Comparison of ENCODE assay signal across 13 cellular contexts in the genomic region with DNA sequence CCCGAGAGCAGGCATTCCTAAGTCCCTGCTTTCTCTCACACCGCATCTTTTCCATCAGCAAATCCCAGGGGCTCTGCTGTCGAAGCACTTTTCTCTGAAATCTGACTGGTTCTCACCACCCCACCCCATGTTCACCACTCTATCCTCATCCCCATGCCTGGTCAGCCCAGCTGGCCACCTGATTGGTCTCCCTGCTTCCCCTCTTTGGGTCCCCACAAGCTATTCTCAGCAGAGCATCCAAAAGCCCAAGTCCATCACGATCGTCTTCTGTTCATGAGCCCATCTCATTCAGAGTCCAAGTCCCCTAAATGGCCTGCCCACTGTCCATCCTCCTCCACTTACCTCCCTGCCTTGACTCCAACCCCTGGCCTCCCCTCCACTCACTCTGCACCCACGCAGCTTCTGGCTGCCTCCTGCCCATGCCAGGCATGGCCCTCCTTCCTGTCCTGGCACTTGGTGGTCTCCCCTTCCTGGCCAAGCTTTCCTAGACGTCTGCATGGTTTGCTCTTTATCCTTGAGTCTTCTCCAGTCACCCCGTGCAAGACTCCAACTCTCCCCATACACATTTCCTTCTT. TPM values are rescaled to one million over a fixed set of nuclear protein-coding genes. Genes with fewer than 3 reads are reported as not detected.
DNase-seq lines count a peak whose midpoint lies in the region; ATAC-seq and TF ChIP-seq lines count a peak whose summit lies in the region.
"Had no signal": no experiment of that assay in that cellular context is flagged by ENCODE, and none has a peak within 500 bp of the region (broad histone marks: within the 10 kb centered on the region; RNA-seq: fewer than 3 reads in every experiment).

No MANE protein-coding gene starts in this region.

- CTCF ChIA-PET in IMR-90 (lab: Yijun Ruan, JAX), result no interaction called here

- H3K4me3 ChIP-seq in IMR-90 (ENCODE audit: insufficient read depth, low read depth, low read length) (no peak overlapping the region), skeletal muscle satellite cell (ENCODE audit: low read length) (no peak overlapping the region)

- peaks cover 3 to 13% of the 10 kb centered on the region in 2 experiments; a peak in 2 of 4 replicates for H3K79me1 ChIP-seq in IMR-90 (ENCODE audit: low read depth in 1 of 2, low read length in 2 of 2)

- H3K14ac ChIP-seq in IMR-90 (replicated peaks; ENCODE audit: low read depth, low read length), result no peak overlapping the region

- no peak overlapping the region for H2BK5ac ChIP-seq in IMR-90 (ENCODE audit: low read depth, low read length, poor library complexity, severe bottlenecking)

- H3K36me3 ChIP-seq in IMR-90 (ENCODE audit: control insufficient read depth, insufficient read depth, low read length) (0 out of 2 replicates have a peak, but pooled peaks cover 1% of the 10 kb centered on the region), skeletal muscle satellite cell (ENCODE audit: insufficient read depth, low read length) (no peaks in the 10 kb centered on the region)
- H3K36me3 ChIP-seq: breast epithelium had no signal

- H2BK15ac ChIP-seq in IMR-90 (ENCODE audit: low read depth, low read length), result no peak overlapping the region

- H2BK20ac ChIP-seq in IMR-90 (ENCODE audit: low read depth, low read length), result no peak overlapping the region

- TF ChIP-seq POLR2A in IMR-90 (IDR thresholded peaks at IDR 0.05; ENCODE audit: low read depth, low read length), result no peak

- peaks cover 16% of the 10 kb centered on the region for H4K20me1 ChIP-seq in IMR-90 (ENCODE audit: insufficient read depth, low read length)

- no peak overlapping the region for H4K91ac ChIP-seq in IMR-90 (ENCODE audit: insufficient read depth, low read depth, low read length)

- no peak overlapping the region for H3K27ac ChIP-seq in IMR-90 (ENCODE audit: insufficient read depth, low read length)

- POLR2A ChIA-PET in IMR-90 (lab: Charles Lee; ENCODE audit: unreplicated experiment), result no interaction called here

- H3K23ac ChIP-seq in IMR-90 (ENCODE audit: low read depth, low read length), result no peak overlapping the region

- peaks cover 42% of the 10 kb centered on the region for H3K4me1 Mint-ChIP-seq in activated T-cell treated with anti-CD3 and anti-CD28 coated beads, Interleukin-2, amount 50 U/mL, for 4 hours (ENCODE audit: low read depth)
- H3K4me1 Mint-ChIP-seq in brain, result peaks cover 42% of the 10 kb centered on the region

- no peak overlapping the region for H4K8ac ChIP-seq in IMR-90 (ENCODE audit: low read depth in 2 of 2, low read length in 2 of 2)

- H3K18ac ChIP-seq in IMR-90 (ENCODE audit: low read depth, low read length), result no peak overlapping the region

- peaks cover 8% of the 10 kb centered on the region for H3K27me3 Mint-ChIP-seq in activated T-cell treated with anti-CD3 and anti-CD28 coated beads, Interleukin-2, amount 50 U/mL, for 4 hours (ENCODE audit: low read depth)
- H3K27me3 Mint-ChIP-seq in brain, result peaks cover 22% of the 10 kb centered on the region

- in situ Hi-C loops in IMR-90 (cut with MboI; ENCODE audit: low sequenced_read_pairs), result no loop called here

- no peak overlapping the region for H3K27ac Mint-ChIP-seq in brain

- H3K4me3 Mint-ChIP-seq in activated T-cell treated with anti-CD3 and anti-CD28 coated beads, Interleukin-2, amount 50 U/mL, for 4 hours, result peak overlapping the region; percentile 85
- peak overlapping the region; percentile 90 to 94 (median 92) for H3K4me3 Mint-ChIP-seq in brain

- H3K56ac ChIP-seq in IMR-90 (ENCODE audit: extremely low read depth, insufficient read depth, low read length), result no peak overlapping the region

- H3K9me1 ChIP-seq in IMR-90 (ENCODE audit: insufficient read depth, low read length), result peaks cover 12% of the 10 kb centered on the region; the same call in 1 of the 2 replicates

- H3K27me3 ChIP-seq in IMR-90 (ENCODE audit: control insufficient read depth, insufficient read depth, low read length) (peaks cover 29% of the 10 kb centered on the region), skeletal muscle satellite cell (ENCODE audit: control insufficient read depth, insufficient read depth, low read length) (peaks cover 28% of the 10 kb centered on the region)
- H3K27me3 ChIP-seq: breast epithelium had no signal

- TF ChIP-seq CTCF in IMR-90 (conservative IDR thresholded peaks at IDR 0.05; ENCODE audit: low read depth, low read length) (no peak), brain (conservative IDR thresholded peaks at IDR 0.05) (no peak)

- H3K9ac ChIP-seq in IMR-90 (ENCODE audit: low read depth, low read length) (no peak overlapping the region), skeletal muscle satellite cell (ENCODE audit: low read depth, low read length) (no peak overlapping the region)

- dilution Hi-C loops in IMR-90 (cut with HindIII; ENCODE audit: low sequenced_read_pairs, unreplicated experiment), result no loop called here

- BruUV-seq in IMR-90 (replicated peaks; lab: Mats Ljungman, UMichigan), result no TSS peak

- no peak overlapping the region for H3K4ac ChIP-seq in IMR-90 (ENCODE audit: low read depth, low read length)

- H2AK9ac ChIP-seq in IMR-90 (replicated peaks; ENCODE audit: low read depth, low read length, poor library complexity), result peak overlapping the region; percentile 15

- no peaks in the 10 kb centered on the region for H3K9me3 ChIP-seq in IMR-90 (ENCODE audit: control insufficient read depth, insufficient read depth, low read length)
- no peaks in the 10 kb centered on the region for H3K9me3 ChIP-seq in skeletal muscle satellite cell (replicated peaks; ENCODE audit: low read length)
- H3K9me3 ChIP-seq: breast epithelium had no signal

- 80% methylated on average over 2 of the region's 8 CpGs; no CpG with 5 or more reads in 1 of the 2 experiments for WGBS in IMR-90 (ENCODE audit: extremely low coverage in 2 of 2, insufficient read length in 1 of 2), 2 experiments

- intact Hi-C loops in IMR-90 (cut with micrococcal nuclease), result no loop called here

- no peak for ATAC-seq in activated T-cell treated with anti-CD3 and anti-CD28 coated beads, Interleukin-2, amount 50 U/mL, for 4 hours
- ATAC-seq in IMR-90 (ENCODE audit: low read depth), result no peak
- no peak for ATAC-seq in GM19395 (IDR thresholded peaks at IDR 0.05; ENCODE audit: unreplicated experiment)
- ATAC-seq in HG02571 (IDR thresholded peaks at IDR 0.05; ENCODE audit: unreplicated experiment), result no peak

- H2AFZ ChIP-seq in IMR-90 (replicated peaks; ENCODE audit: low read length, poor library complexity), result no peak overlapping the region

- H2AK5ac ChIP-seq in IMR-90 (ENCODE audit: low read depth, low read length), result no peak overlapping the region

- H3K4me2 ChIP-seq in IMR-90 (ENCODE audit: low read depth, low read length) (no peak overlapping the region), skeletal muscle satellite cell (ENCODE audit: low read length) (peak overlapping the region; percentile 100)

- H4K5ac ChIP-seq in IMR-90 (ENCODE audit: low read depth, low read length), result no peak overlapping the region

- H2BK120ac ChIP-seq in IMR-90 (ENCODE audit: low read depth, low read length), result no peak overlapping the region

- H3K9me3 Mint-ChIP-seq in activated T-cell treated with anti-CD3 and anti-CD28 coated beads, Interleukin-2, amount 50 U/mL, for 4 hours, result no peaks in the 10 kb centered on the region
- peaks cover 0 to 3% (median 0%) of the 10 kb centered on the region in 5 experiments for H3K9me3 Mint-ChIP-seq in brain

- no peak for TF ChIP-seq RAD21 in IMR-90 (IDR thresholded peaks at IDR 0.05; ENCODE audit: low read length)

- peaks cover 3% of the 10 kb centered on the region for H3K36me3 Mint-ChIP-seq in activated T-cell treated with anti-CD3 and anti-CD28 coated beads, Interleukin-2, amount 50 U/mL, for 4 hours (ENCODE audit: insufficient read depth)
- peaks cover 10% of the 10 kb centered on the region for H3K36me3 Mint-ChIP-seq in brain

- DNase-seq in activated T-cell treated with anti-CD3 and anti-CD28 coated beads, Interleukin-2, amount 50 U/mL, for 4 hours, result no peak
- no peak for DNase-seq in activated T-cell treated with anti-CD3 and anti-CD28 coated beads, Interleukin-2, amount 50 U/mL, for 48 hours
- DNase-seq in IMR-90 (no peak), EL (no peak)
- DNase-seq: DMS 273 treated with DMSO at 0.1 percent for 48 hours, NCI-H1417 treated with DMSO at 0.1 percent for 48 hours, occipital lobe, small intestine had no signal

- H3K4me1 ChIP-seq in IMR-90 (ENCODE audit: control insufficient read depth, insufficient read depth, low read length) (peaks cover 4% of the 10 kb centered on the region; the same call in 1 of the 2 replicates), skeletal muscle satellite cell (ENCODE audit: control insufficient read depth, insufficient read depth, low read length) (peaks cover 18% of the 10 kb centered on the region)
- H3K4me1 ChIP-seq: breast epithelium had no signal

TF ChIP-seq in IMR-90, 13 proteins besides CTCF, POLR2A, EP300 and RAD21 (continues in another document):
- TF ChIP-seq CEBPB (IDR thresholded peaks at IDR 0.05; ENCODE audit: low read depth, low read length) (no peak), RCOR1 (IDR thresholded peaks at IDR 0.05; ENCODE audit: insufficient replicate concordance, low read length) (no peak), SMC3 (IDR thresholded peaks at IDR 0.05; ENCODE audit: low read depth, low read length) (no peak), CHD1 (IDR thresholded peaks at IDR 0.05; ENCODE audit: low read depth, low read length) (no peak), RFX5 (IDR thresholded peaks at IDR 0.05; ENCODE audit: low read depth, low read length) (no peak), MAFK (IDR thresholded peaks at IDR 0.05; ENCODE audit: low read depth, low read length) (no peak), FOS (IDR thresholded peaks at IDR 0.05; ENCODE audit: low read depth, low read length) (no peak), MAZ (IDR thresholded peaks at IDR 0.05; ENCODE audit: borderline replicate concordance, low read depth, low read length) (no peak)
- TF ChIP-seq, protein P1, sequence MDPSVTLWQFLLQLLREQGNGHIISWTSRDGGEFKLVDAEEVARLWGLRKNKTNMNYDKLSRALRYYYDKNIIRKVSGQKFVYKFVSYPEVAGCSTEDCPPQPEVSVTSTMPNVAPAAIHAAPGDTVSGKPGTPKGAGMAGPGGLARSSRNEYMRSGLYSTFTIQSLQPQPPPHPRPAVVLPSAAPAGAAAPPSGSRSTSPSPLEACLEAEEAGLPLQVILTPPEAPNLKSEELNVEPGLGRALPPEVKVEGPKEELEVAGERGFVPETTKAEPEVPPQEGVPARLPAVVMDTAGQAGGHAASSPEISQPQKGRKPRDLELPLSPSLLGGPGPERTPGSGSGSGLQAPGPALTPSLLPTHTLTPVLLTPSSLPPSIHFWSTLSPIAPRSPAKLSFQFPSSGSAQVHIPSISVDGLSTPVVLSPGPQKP (IDR thresholded peaks at IDR 0.05; ENCODE audit: borderline replicate concordance, low read depth, low read length), result no peak

RNA-seq across cellular contexts. Expression of a gene that starts 1.6 kb away (rescaled TPM):
- 10 to 100 TPM; 22.6 to 25.7 (median 24.1) TPM for total RNA-seq in activated T-cell treated with anti-CD3 and anti-CD28 coated beads, Interleukin-2, amount 50 U/mL, for 4 hours
- 21.1 and 23.8 TPM in 2 replicates for total RNA-seq in IMR-90 (2012; rRNA removed)
- 22.8 and 23.3 TPM in 2 replicates for polyA plus RNA-seq in IMR-90 (2012; rRNA removed)
- polyA plus RNA-seq in IMR-90 (2012; cell fraction: cytosol; rRNA removed), result 16.2 and 18.1 TPM in 2 replicates
- 34.7 and 54.8 TPM in 2 replicates for polyA plus RNA-seq in IMR-90 (2012; cell fraction: nucleus; rRNA removed; ENCODE audit: low replicate concordance)
- polyA plus RNA-seq in brain (ENCODE audit: insufficient read depth, low read depth, low replicate concordance), result 44.5 TPM
- total RNA-seq in skeletal muscle satellite cell (2012; rRNA removed), result 21.8 and 22.5 TPM in 2 replicates
